8 cellular contexts compared by ENCODE assay signal in genomic region chr4:337932-338758, GRCh38. TPM values are rescaled to one million over a fixed set of nuclear protein-coding genes. Genes with fewer than 3 reads are reported as not detected.
A peak's percentile ranks its signal among the peaks of the same experiment; 100 is the strongest.
DNase-seq lines count a peak whose midpoint lies in the region; ATAC-seq, FAIRE-seq and TF ChIP-seq lines count a peak whose summit lies in the region.

No MANE protein-coding gene starts in this region.

- no peaks in the 10 kb centered on the region for H3K36me3 ChIP-seq in pancreas
- no peaks in the 10 kb centered on the region for H3K36me3 ChIP-seq in upper lobe of right lung

- H3K27ac ChIP-seq in foreskin keratinocyte = peak overlapping the region; percentile 63
- H3K27ac ChIP-seq in pancreas = peak overlapping the region; percentile 76 to 93 (median 90)
- H3K27ac ChIP-seq in upper lobe of right lung = peak overlapping the region; percentile 94

- H3K4me1 ChIP-seq in foreskin keratinocyte (no peaks in the 10 kb centered on the region), pancreas (peaks cover 0 to 3% (median 0%) of the 10 kb centered on the region in 3 donors), upper lobe of right lung (peaks cover 11% of the 10 kb centered on the region)

- peak; percentile 16 for ATAC-seq in GM21423 (IDR thresholded peaks at IDR 0.05; ENCODE audit: unreplicated experiment)
- ATAC-seq in foreskin keratinocyte = peak; percentile 67
- ATAC-seq in pancreas = peak; percentile 40 to 57 (median 46)
- peak; percentile 45 for ATAC-seq in upper lobe of right lung

- DNase-seq in CMK (ENCODE audit: low read depth) (peak; percentile 22), LHCN-M2 (ENCODE audit: low read depth) (peak; percentile 36), foreskin keratinocyte (peak in 1 of 2 donors; percentile 14), pancreas (peak in 5 of 6 donors; percentile 19 to 86 (median 53)), upper lobe of right lung (peak; percentile 85), HPDE6-E6E7 (ENCODE audit: extremely low spot score) (no peak)
- peak; percentile 73 to 77 for DNase-seq in activated T-cell treated with anti-CD3 and anti-CD28 coated beads, Interleukin-2, amount 50 U/mL, for 48 hours

- peak overlapping the region; percentile 43 to 93 (median 82) for H3K4me3 ChIP-seq in pancreas
- H3K4me3 ChIP-seq in upper lobe of right lung = peak overlapping the region; percentile 98

- intact Hi-C loops in pancreas (cut with DNase I) (no loop called here), upper lobe of right lung (cut with DNase I) (no loop called here)

- 1 to 2% methylated on average over 52 of the region's 52 CpGs for WGBS in pancreas, 2 donors

- H3K27me3 ChIP-seq in foreskin keratinocyte = no peaks in the 10 kb centered on the region
- H3K27me3 ChIP-seq in pancreas = no peaks in the 10 kb centered on the region
- no peaks in the 10 kb centered on the region for H3K27me3 ChIP-seq in upper lobe of right lung

- FAIRE-seq in pancreas (lab: Jason Lieb, UNC) = no peak

- TF ChIP-seq CTCF in foreskin keratinocyte (conservative IDR thresholded peaks at IDR 0.05) (no peak), pancreas (IDR thresholded peaks at IDR 0.05) (no peak), upper lobe of right lung (IDR thresholded peaks at IDR 0.05) (no peak)

- H3K9me3 ChIP-seq in pancreas = no peaks in the 10 kb centered on the region
- peaks cover 23% of the 10 kb centered on the region for H3K9me3 ChIP-seq in upper lobe of right lung

RNA-seq across cellular contexts. Expression of gene ZNF141, which starts 0.5 kb away (rescaled TPM):
- 8.5 and 9.2 TPM in 2 replicates for total RNA-seq in LHCN-M2 (2014; rRNA removed)
- polyA plus RNA-seq in LHCN-M2 (2012) = 1.6 TPM
- total RNA-seq in foreskin keratinocyte = 6.3 and 7.2 TPM in 2 replicates
- polyA plus RNA-seq in foreskin keratinocyte = 0.86 and 1.1 TPM in 2 replicates
- 10 to 100 TPM in 1 of 6 donors, 1 to 10 TPM in 5; 6.8 to 14.0 (median 8.3) TPM for total RNA-seq in pancreas
- 1 to 10 TPM; 2.8 to 7.3 TPM for polyA plus RNA-seq in pancreas
- 19.9 TPM for total RNA-seq in upper lobe of right lung

RNA-seq across cellular contexts. Expression of gene ZNF732, which starts 32.9 kb away (rescaled TPM):
- total RNA-seq in LHCN-M2 (2014; rRNA removed) = not detected in 2 replicates
- not detected for polyA plus RNA-seq in LHCN-M2 (2012)
- total RNA-seq in foreskin keratinocyte = 5.6 and 5.8 TPM in 2 replicates
- polyA plus RNA-seq in foreskin keratinocyte = 0.34 and 0.58 TPM in 2 replicates
- under 1 TPM in 4 of 6 donors, not detected in 2; 0.08 to 0.19 (median 0.09) TPM for total RNA-seq in pancreas
- polyA plus RNA-seq in pancreas = under 1 TPM; 0.08 to 0.16 TPM
- total RNA-seq in upper lobe of right lung = 0.23 TPM

Comparison
In these comparisons a context has a peak if more than half of its experiments do, and no peak if none do; other contexts are left out.
1. ATAC-seq: peak in every context shown above with its lines; median percentile 67 in foreskin keratinocyte; 46 in pancreas; 45 in upper lobe of right lung; 16 in GM21423.